In the genomic region with DNA sequence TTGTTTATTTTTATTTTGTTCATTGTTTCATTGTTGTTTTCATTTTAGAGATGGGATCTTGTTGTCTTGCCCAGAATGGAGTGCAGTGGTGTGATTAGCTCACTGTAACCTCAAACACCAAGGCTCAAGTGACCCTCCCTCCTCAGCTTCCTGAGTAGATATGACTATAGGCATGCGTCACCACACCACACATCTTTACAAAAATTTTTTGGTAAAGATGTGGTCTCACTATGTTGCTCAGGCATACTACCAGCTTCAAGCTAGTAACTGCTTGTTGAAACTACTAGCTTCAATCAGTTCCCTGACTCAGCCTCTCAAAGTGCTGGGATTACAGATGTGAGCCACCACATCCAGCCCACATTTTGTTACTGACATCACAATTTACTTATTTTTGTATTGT, we compare ENCODE assay signal across 1 cellular context.
TF ChIP-seq lines count a peak whose summit lies in the region.

No MANE protein-coding gene starts in this region.

TF ChIP-seq in GM12878, 131 proteins besides CTCF, POLR2A, EP300 and RAD21 (continued from another document):
- TF ChIP-seq EGR1 (IDR thresholded peaks at IDR 0.05; ENCODE audit: borderline replicate concordance in 1 of 2, low read depth in 2 of 2, low read length in 2 of 2), result no peak
- no peak for TF ChIP-seq MYC (IDR thresholded peaks at IDR 0.05; ENCODE audit: insufficient read depth, insufficient read length, insufficient replicate concordance, low read length, severe bottlenecking)
- TF ChIP-seq TARDBP (IDR thresholded peaks at IDR 0.05; ENCODE audit: borderline replicate concordance), result no peak
- TF ChIP-seq MYB (IDR thresholded peaks at IDR 0.05; ENCODE audit: borderline replicate concordance, low read depth, low read length), result no peak
- TF ChIP-seq DPF2 (IDR thresholded peaks at IDR 0.05), result no peak
- no peak for TF ChIP-seq JUNB (IDR thresholded peaks at IDR 0.05)
- no peak for TF ChIP-seq BRCA1 (IDR thresholded peaks at IDR 0.05; ENCODE audit: low read depth, low read length)
- TF ChIP-seq FOXK2 (IDR thresholded peaks at IDR 0.05), result no peak
TF ChIP-seq in GM12878: peak in this region for 0.
